Comparison of ENCODE assay signal across 18 cellular contexts in genomic region chr5:59917121-59917520, GRCh38.
"Had no signal": no experiment of that assay in that cellular context is flagged by ENCODE, and none has a peak within 500 bp of the region (broad histone marks: within the 10 kb centered on the region; RNA-seq: fewer than 3 reads in every experiment).

No MANE protein-coding gene starts in this region.

- DNase-seq: activated CD4-positive, alpha-beta T cell treated with anti-CD3 and anti-CD28 coated beads for 4 hours; activated CD8-positive, alpha-beta memory T cell treated with anti-CD3 and anti-CD28 coated beads, Interleukin-2, amount 50 U/mL, for 4 hours; activated CD8-positive, alpha-beta T cell treated with anti-CD3 and anti-CD28 coated beads for 36 hours; activated gamma-delta T cell; activated T-cell treated with anti-CD3 and anti-CD28 coated beads, Interleukin-2, amount 50 U/mL, for 48 hours; amniotic stem cell; cortex of kidney; effector CD4-positive, alpha-beta T cell; esophagus squamous epithelium; gastrocnemius medialis; left lung; mucosa of descending colon; naive thymus-derived CD8-positive, alpha-beta T cell; pancreas; sigmoid colon; stimulated activated CD4-positive, alpha-beta T cell treated with anti-CD3 and anti-CD28 coated beads, Interleukin-1b, Interleukin-23, amount 100 ng/mL, for 48 hours; stimulated activated naive CD8-positive, alpha-beta T cell treated with anti-CD3 and anti-CD28 coated beads, Interleukin-15, amount 100 ng/mL, for 72 hours; upper lobe of right lung had no signal

- H3K4me3 ChIP-seq: esophagus squamous epithelium, gastrocnemius medialis, left lung, mucosa of descending colon, pancreas, sigmoid colon, upper lobe of right lung had no signal
